21 cellular contexts compared by ENCODE assay signal in genomic region chr1:208538078-208538477, GRCh38.
DNase-seq lines count a peak whose midpoint lies in the region; ATAC-seq and TF ChIP-seq lines count a peak whose summit lies in the region.
"Had no signal": no experiment of that assay in that cellular context is flagged by ENCODE, and none has a peak within 500 bp of the region (broad histone marks: within the 10 kb centered on the region; RNA-seq: fewer than 3 reads in every experiment).

No MANE protein-coding gene starts in this region.

- TF ChIP-seq POLR2A in esophagus muscularis mucosa (IDR thresholded peaks at IDR 0.05; ENCODE audit: low read depth) = no peak

- 72 to 78% methylated on average over 7 of the region's 7 CpGs for WGBS in heart right ventricle, 2 donors
- WGBS in esophagus muscularis mucosa = 93% methylated on average over 7 of the region's 7 CpGs

- TF ChIP-seq EP300 in esophagus muscularis mucosa (IDR thresholded peaks at IDR 0.05) = no peak

- TF ChIP-seq CTCF in heart right ventricle (IDR thresholded peaks at IDR 0.05) = no peak
- TF ChIP-seq CTCF in esophagus muscularis mucosa (IDR thresholded peaks at IDR 0.05) = no peak
- TF ChIP-seq CTCF in neutrophil (IDR thresholded peaks at IDR 0.05) = no peak

- no peak overlapping the region for H3K27ac Mint-ChIP-seq in activated naive CD8-positive, alpha-beta T cell treated with anti-CD3 and anti-CD28 coated beads for 36 hours
- H3K27ac Mint-ChIP-seq: B cell; CD8-positive, alpha-beta T cell had no signal

- H3K27me3 Mint-ChIP-seq in activated naive CD8-positive, alpha-beta T cell treated with anti-CD3 and anti-CD28 coated beads for 36 hours = peaks cover 3% of the 10 kb centered on the region
- H3K27me3 Mint-ChIP-seq: B cell; CD4-positive, CD25-positive, alpha-beta regulatory T cell had no signal

- H3K4me3 ChIP-seq in heart right ventricle (no peak overlapping the region), esophagus muscularis mucosa (no peak overlapping the region), neutrophil (ENCODE audit: low read depth in 1 of 2, low read length in 1 of 2) (peak overlapping the region in 1 of 2 experiments; percentile 39)
- H3K4me3 ChIP-seq: BLaER1, GM12878 had no signal

- no peaks in the 10 kb centered on the region for H3K9me3 Mint-ChIP-seq in activated naive CD8-positive, alpha-beta T cell treated with anti-CD3 and anti-CD28 coated beads for 36 hours
- H3K9me3 Mint-ChIP-seq: CD8-positive, alpha-beta T cell had no signal

- H3K4me1 ChIP-seq in heart right ventricle (peaks cover 0 to 24% (median 5%) of the 10 kb centered on the region in 9 donors), esophagus muscularis mucosa (peaks cover 0 to 4% (median 0%) of the 10 kb centered on the region in 4 donors), neutrophil (ENCODE audit: control insufficient read depth in 1 of 2, insufficient read depth in 1 of 2, low read depth in 1 of 2, low read length in 1 of 2) (peaks cover 53 to 60% of the 10 kb centered on the region in 2 experiments)
- H3K4me1 ChIP-seq: Caco-2 had no signal

- H3K4me3 Mint-ChIP-seq in activated naive CD8-positive, alpha-beta T cell treated with anti-CD3 and anti-CD28 coated beads for 36 hours = no peak overlapping the region
- H3K4me3 Mint-ChIP-seq: B cell; CD4-positive, CD25-positive, alpha-beta regulatory T cell; CD8-positive, alpha-beta T cell had no signal

- DNase-seq in heart right ventricle = no peak
- DNase-seq in cardiac septum (ENCODE audit: low spot score) = no peak
- peak; percentile 85 for DNase-seq in esophagus muscularis mucosa (ENCODE audit: extremely low spot score)
- peak; percentile 58 for DNase-seq in putamen (ENCODE audit: low spot score)
- DNase-seq in DMS53 treated with DMSO at 0.1 percent for 48 hours (lab: John Stamatoyannopoulos, UW; ENCODE audit: unreplicated experiment) = no peak
- DNase-seq in activated naive CD8-positive, alpha-beta T cell treated with anti-CD3 and anti-CD28 coated beads for 36 hours = no peak
- DNase-seq: Caco-2; CD4-positive, CD25-positive, alpha-beta regulatory T cell; CD8-positive, alpha-beta T cell; DMS79; EL; GDM1; H7; HCEC 1CT had no signal

- H3K36me3 Mint-ChIP-seq in activated naive CD8-positive, alpha-beta T cell treated with anti-CD3 and anti-CD28 coated beads for 36 hours = no peaks in the 10 kb centered on the region
- H3K36me3 Mint-ChIP-seq: CD4-positive, CD25-positive, alpha-beta regulatory T cell; CD8-positive, alpha-beta T cell had no signal

- peaks cover 0 to 4% (median 0%) of the 10 kb centered on the region in 7 donors for H3K27me3 ChIP-seq in heart right ventricle
- peaks cover 0 to 15% (median 0%) of the 10 kb centered on the region in 4 donors for H3K27me3 ChIP-seq in esophagus muscularis mucosa
- peaks cover 6% of the 10 kb centered on the region for H3K27me3 ChIP-seq in neutrophil
- H3K27me3 ChIP-seq: BLaER1 had no signal

- ATAC-seq in heart right ventricle (peak in 5 of 8 donors; percentile 40 to 56 (median 50)), GM21390 (IDR thresholded peaks at IDR 0.05; ENCODE audit: unreplicated experiment) (no peak)
- ATAC-seq: CD8-positive, alpha-beta T cell; GM12878 had no signal

- H3K4me1 Mint-ChIP-seq in activated naive CD8-positive, alpha-beta T cell treated with anti-CD3 and anti-CD28 coated beads for 36 hours = no peaks in the 10 kb centered on the region
- H3K4me1 Mint-ChIP-seq: B cell; CD4-positive, CD25-positive, alpha-beta regulatory T cell had no signal

- H3K27ac ChIP-seq in heart right ventricle (peak overlapping the region in 5 of 10 donors; percentile 3 to 71 (median 22)), esophagus muscularis mucosa (replicated peaks in 1 of 4) (no peak overlapping the region), neutrophil (peak overlapping the region; percentile 94)
- H3K27ac ChIP-seq: 22Rv1, BLaER1, C4-2B had no signal

- H3K36me3 ChIP-seq in heart right ventricle = no peaks in the 10 kb centered on the region
- H3K36me3 ChIP-seq in esophagus muscularis mucosa = no peaks in the 10 kb centered on the region
- no peaks in the 10 kb centered on the region for H3K36me3 ChIP-seq in neutrophil
- H3K36me3 ChIP-seq: BLaER1 had no signal

- intact Hi-C loops in heart right ventricle (cut with DNase I) = no loop called here
- intact Hi-C loops in cardiac septum (cut with DNase I) = no loop called here
- intact Hi-C loops in esophagus muscularis mucosa (cut with DNase I) = no loop called here

- H3K9me3 ChIP-seq in heart right ventricle = no peaks in the 10 kb centered on the region
- no peaks in the 10 kb centered on the region for H3K9me3 ChIP-seq in esophagus muscularis mucosa
- H3K9me3 ChIP-seq in neutrophil = no peaks in the 10 kb centered on the region
- H3K9me3 ChIP-seq: BLaER1, Caco-2 had no signal

Comparison
In these comparisons a context has a peak if more than half of its experiments do, and no peak if none do; other contexts are left out.
1. DNase-seq: peak in esophagus muscularis mucosa (single experiment) and putamen (single experiment); none in heart right ventricle (0 of 2), cardiac septum (single experiment), DMS53 treated with DMSO at 0.1 percent for 48 hours (single experiment) and activated naive CD8-positive, alpha-beta T cell treated with anti-CD3 and anti-CD28 coated beads for 36 hours (single experiment).